Comparison of ENCODE assay signal across 9 cellular contexts in genomic region chr15:31365655-31366127, GRCh38. TPM values are rescaled to one million over a fixed set of nuclear protein-coding genes. Genes with fewer than 3 reads are reported as not detected.
DNase-seq lines count a peak whose midpoint lies in the region; ATAC-seq, FAIRE-seq and TF ChIP-seq lines count a peak whose summit lies in the region.
"Had no signal": no experiment of that assay in that cellular context is flagged by ENCODE, and none has a peak within 500 bp of the region (broad histone marks: within the 10 kb centered on the region; RNA-seq: fewer than 3 reads in every experiment).

No MANE protein-coding gene starts in this region.

- WGBS in liver = 4% methylated on average over 22 of the region's 22 CpGs
- 95% methylated on average over 7 of the region's 22 CpGs for WGBS in HepG2 (ENCODE audit: low lambda C conversion rate)

- H3K9me3 ChIP-seq in liver (ENCODE audit: control insufficient read depth in 4 of 4, low read length in 3 of 4) (no peaks in the 10 kb centered on the region), HepG2 (ENCODE audit: low read length) (no peaks in the 10 kb centered on the region)

- H3K4me3 ChIP-seq in liver (ENCODE audit: low read depth in 1 of 3, low read length in 3 of 3) (peak overlapping the region in 1 of 3 donors; percentile 15), HepG2 (replicated peaks in 1 of 3; ENCODE audit: insufficient read depth in 1 of 3, low read depth in 2 of 3, low read length in 3 of 3) (no peak overlapping the region)
- H3K4me3 ChIP-seq in Jurkat, Clone E6-1 (ENCODE audit: low read length) = peak overlapping the region; percentile 33
- H3K4me3 ChIP-seq: A549 had no signal

- TF ChIP-seq RAD21 in liver (IDR thresholded peaks at IDR 0.05) (peak; percentile 63 to 75), HepG2 (CRISPR knock-in tag; IDR thresholded peaks at IDR 0.05) (no peak)

- H4K20me1 ChIP-seq in HepG2 (ENCODE audit: insufficient read depth, low read length) = no peaks in the 10 kb centered on the region; the same call in 1 of the 2 replicates

- in situ Hi-C loops in HepG2 (cut with HindIII; ENCODE audit: extremely low pct_ligation_motif_present, low pct_unique_long_range_greater_than_20kb) = no loop called here

- H3K9ac ChIP-seq in liver (ENCODE audit: low read depth in 1 of 2, low read length in 2 of 2) = peak overlapping the region in 1 of 2 donors; percentile 14
- no peak overlapping the region for H3K9ac ChIP-seq in HepG2 (ENCODE audit: insufficient read depth, low read depth, low read length)

- H3K79me2 ChIP-seq in HepG2 (ENCODE audit: insufficient read depth, low read length) = peaks cover 6% of the 10 kb centered on the region

- no peak for FAIRE-seq in HepG2 (lab: Jason Lieb, UNC)
- FAIRE-seq: A549 had no signal

- ATAC-seq in HepG2 (no peak), left colon (peak; percentile 75)

- peaks cover 31 to 76% (median 55%) of the 10 kb centered on the region in 4 donors for H3K4me1 ChIP-seq in liver (ENCODE audit: control insufficient read depth in 4 of 4, insufficient read depth in 4 of 4, low read length in 3 of 4)
- no peaks in the 10 kb centered on the region; the same call in 1 of the 2 replicates for H3K4me1 ChIP-seq in HepG2 (ENCODE audit: insufficient read depth, low read length)

- POLR2A ChIA-PET in HepG2 (lab: Yijun Ruan, JAX) = no interaction called here

- no TSS peak for BruUV-seq in HepG2 (replicated peaks; lab: Mats Ljungman, UMichigan)

- TF ChIP-seq POLR2A in HepG2 (IDR thresholded peaks at IDR 0.05; ENCODE audit: insufficient read depth in 1 of 2, low read depth in 2 of 2, low read length in 2 of 2) = no peak

- H3K27me3 ChIP-seq in liver (ENCODE audit: control insufficient read depth in 4 of 4, insufficient read depth in 4 of 4, low read length in 3 of 4) (no peaks in the 10 kb centered on the region), HepG2 (ENCODE audit: control insufficient read depth in 1 of 2, insufficient read depth in 2 of 2, low read length in 2 of 2) (no peaks in the 10 kb centered on the region; a peak in 1 of 5 replicates)

- DNase-seq in HepG2 (ENCODE audit: low spot score) (no peak), left colon (peak; percentile 90), NCI-H187 (lab: John Stamatoyannopoulos, UW) (no peak)
- DNase-seq in Jurkat, Clone E6-1 (ENCODE audit: low read depth, low spot score) = peak; percentile 92
- peak; percentile 69 to 70 for DNase-seq in activated CD4-positive, alpha-beta T cell treated with anti-CD3 and anti-CD28 coated beads for 24 hours (ENCODE audit: low read depth in 2 of 2)
- peak; percentile 73 for DNase-seq in central memory CD4-positive, alpha-beta T cell
- DNase-seq in stimulated activated CD4-positive, alpha-beta T cell treated with anti-CD3 and anti-CD28 coated beads, Interleukin-2, amount 100 ng/mL, for 24 hours = peak; percentile 82 to 83

- CTCF ChIA-PET in HepG2 (lab: Yijun Ruan, JAX; ENCODE audit: low intra/inter-chr PET ratio, low total read pairs) = no interaction called here

- H3K27ac ChIP-seq in liver (ENCODE audit: low read depth in 1 of 2, low read length in 2 of 2) (peak overlapping the region; percentile 81 to 93), HepG2 (ENCODE audit: extremely low read length, insufficient read depth, low read length) (no peak overlapping the region)

- no peaks in the 10 kb centered on the region for H3K36me3 ChIP-seq in liver (ENCODE audit: control insufficient read depth in 4 of 4, insufficient read depth in 3 of 4, low read depth in 1 of 4, low read length in 3 of 4)
- no peaks in the 10 kb centered on the region for H3K36me3 ChIP-seq in HepG2 (replicated peaks in 1 of 2; ENCODE audit: control insufficient read depth in 1 of 2, insufficient read depth in 2 of 2, low read length in 2 of 2)

- H3K4me2 ChIP-seq in HepG2 (ENCODE audit: low read depth, low read length) = no peak overlapping the region
- H3K4me2 ChIP-seq: A549 had no signal

- TF ChIP-seq EP300 in HepG2 (IDR thresholded peaks at IDR 0.05; ENCODE audit: low read depth in 2 of 2, low read length in 2 of 2) (no peak), HepG2 (CRISPR knock-in tag; IDR thresholded peaks at IDR 0.05; ENCODE audit: borderline replicate concordance) (no peak)

- intact Hi-C loops in HepG2 (cut with micrococcal nuclease; ENCODE audit: unreplicated experiment) = no loop called here
- intact Hi-C loops in left colon (cut with DNase I, micrococcal nuclease) = no loop called here

- peak; percentile 35 for TF ChIP-seq CTCF in liver (IDR thresholded peaks at IDR 0.05; ENCODE audit: low read depth, low read length, missing input control)
- no peak for TF ChIP-seq CTCF in HepG2 (CRISPR knock-in tag; IDR thresholded peaks at IDR 0.05)

- no peak overlapping the region for H2AFZ ChIP-seq in HepG2 (ENCODE audit: low read length)

TF ChIP-seq in HepG2, 621 proteins besides CTCF, POLR2A, EP300 and RAD21:
- TF ChIP-seq ZNF616 (CRISPR knock-in tag; IDR thresholded peaks at IDR 0.05; ENCODE audit: low read depth) = no peak

RNA-seq across cellular contexts. Expression of gene KLF13, which starts 39.1 kb away (rescaled TPM):
- total RNA-seq in liver (10 to 100 TPM; 64.6 to 77.1 TPM), HepG2 (2016; rRNA removed; fragmentation: Illumina TruSeq; extraction: Trizol) (25.1 and 27.8 TPM in 2 replicates), left colon (100 to 1,000 TPM in 1 of 2 donors, 10 to 100 TPM in 1; 36.8 to 103 TPM)
- polyA plus RNA-seq in liver (10 to 100 TPM; 17.4 to 50.5 TPM), HepG2 (2011; rRNA removed) (16.8 and 18.8 TPM in 2 replicates)
- 1.4 and 2.8 TPM in 2 replicates for total RNA-seq in HepG2 (2016; cell fraction: cytosol; rRNA removed; fragmentation: Illumina TruSeq; extraction: Trizol; ENCODE audit: low read depth)
- total RNA-seq in HepG2 (2016; cell fraction: insoluble cytoplasmic fraction; rRNA removed; fragmentation: Illumina TruSeq; extraction: Trizol) = 21.2 and 24.1 TPM in 2 replicates
- 6.8 and 8.3 TPM in 2 replicates for total RNA-seq in HepG2 (2016; cell fraction: membrane; rRNA removed; fragmentation: Illumina TruSeq; extraction: Trizol)
- total RNA-seq in HepG2 (2016; cell fraction: nucleus; rRNA removed; fragmentation: Illumina TruSeq; extraction: Trizol) = 13.1 and 18.9 TPM in 2 replicates
- polyA plus RNA-seq in HepG2 (2011; cell fraction: cytosol; rRNA removed) = 9.1 and 11.1 TPM in 2 replicates
- polyA plus RNA-seq in HepG2 (2011; cell fraction: nucleus; rRNA removed) = 12.3 and 14.2 TPM in 2 replicates
- polyA plus RNA-seq in HepG2 (2012) = 22.0 and 24.4 TPM in 2 replicates
- 1.1 and 2.1 TPM in 2 replicates for polyA plus RNA-seq in HepG2 (2016; cell fraction: cytosol; fragmentation: Illumina TruSeq; extraction: Trizol; ENCODE audit: low read depth)
- 31.2 and 34.3 TPM in 2 replicates for polyA plus RNA-seq in HepG2 (2016; cell fraction: insoluble cytoplasmic fraction; fragmentation: Illumina TruSeq; extraction: Trizol; ENCODE audit: low read depth)
- polyA plus RNA-seq in HepG2 (2016; cell fraction: membrane; fragmentation: Illumina TruSeq; extraction: Trizol; ENCODE audit: low read depth) = 5.5 and 7.5 TPM in 2 replicates
- 30.0 and 34.4 TPM in 2 replicates for polyA plus RNA-seq in HepG2 (2016; cell fraction: nucleus; fragmentation: Illumina TruSeq; extraction: Trizol; ENCODE audit: insufficient read depth, low read depth)
- polyA minus RNA-seq in HepG2 (2011; rRNA and poly(A)+ RNA removed; ENCODE audit: low replicate concordance) = 23.8 and 65.8 TPM in 2 replicates
- 12.2 and 13.9 TPM in 2 replicates for polyA minus RNA-seq in HepG2 (2011; cell fraction: cytosol; rRNA and poly(A)+ RNA removed)
- polyA minus RNA-seq in HepG2 (2011; cell fraction: nucleus; rRNA and poly(A)+ RNA removed) = 6.3 and 8.8 TPM in 2 replicates
- polyA plus RNA-seq in Jurkat, Clone E6-1 (2012; ENCODE audit: insufficient read depth, insufficient read length) = 58.9 TPM

Comparison
In these comparisons a context has a peak if more than half of its experiments do, and no peak if none do; other contexts are left out.
1. DNase-seq: peak in Jurkat, Clone E6-1 (single experiment), activated CD4-positive, alpha-beta T cell treated with anti-CD3 and anti-CD28 coated beads for 24 hours (2 of 2), central memory CD4-positive, alpha-beta T cell (single experiment), left colon (2 of 2) and stimulated activated CD4-positive, alpha-beta T cell treated with anti-CD3 and anti-CD28 coated beads, Interleukin-2, amount 100 ng/mL, for 24 hours (2 of 2); none in HepG2 (single experiment) and NCI-H187 (0 of 2).